Comparison of ENCODE assay signal across 8 cellular contexts in the genomic region with DNA sequence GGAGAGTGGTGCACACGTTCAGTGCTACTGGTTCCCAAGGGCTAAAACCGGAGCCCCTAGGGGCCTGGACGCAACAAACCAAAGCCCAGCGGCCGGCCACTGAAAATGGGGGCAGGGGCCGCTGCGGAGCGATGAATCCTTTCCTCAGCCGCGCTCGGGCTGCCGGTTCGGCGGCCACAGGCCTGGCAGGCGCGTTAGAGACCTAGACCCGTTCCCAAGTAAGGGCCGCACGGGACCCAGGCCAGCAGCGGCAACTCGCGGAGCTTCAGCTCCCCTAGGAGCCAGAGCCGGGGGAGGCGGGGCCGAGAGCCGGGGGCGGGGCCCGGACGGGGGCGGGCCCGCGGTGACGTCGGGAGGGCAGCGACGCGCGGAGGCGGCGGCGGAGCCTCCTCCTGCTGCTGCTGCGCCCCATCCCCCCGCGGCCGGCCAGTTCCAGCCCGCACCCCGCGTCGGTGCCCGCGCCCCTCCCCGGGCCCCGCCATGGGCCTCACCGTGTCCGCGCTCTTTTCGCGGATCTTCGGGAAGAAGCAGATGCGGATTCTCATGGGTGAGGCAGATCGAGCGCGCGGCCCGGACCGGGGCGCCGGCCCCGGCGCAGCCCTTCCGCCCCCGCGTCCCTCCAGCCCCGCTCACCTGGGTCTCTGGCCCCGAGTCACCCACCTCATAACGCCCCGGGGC. TPM values are rescaled to one million over a fixed set of nuclear protein-coding genes. Genes with fewer than 3 reads are reported as not detected.
DNase-seq lines count a peak whose midpoint lies in the region; ATAC-seq and TF ChIP-seq lines count a peak whose summit lies in the region.

ARF5 (plus strand) TSS at position 393 of the 678 bp plus-strand sequence; CDS start at position 481, 88 bp downstream.

- peak within 1 kb of the TSS; percentile 81 for H3K9ac ChIP-seq in HUES64 (ENCODE audit: low read depth, low read length)
- H3K9ac ChIP-seq in mucosa of rectum (ENCODE audit: low read depth in 1 of 2, low read length in 2 of 2): peak within 1 kb of the TSS; percentile 88 to 89

- H3K4me3 ChIP-seq in HUES64 (ENCODE audit: low read length): peak within 1 kb of the TSS; percentile 73
- H3K4me3 ChIP-seq in epithelial cell of proximal tubule (ENCODE audit: low read depth, low read length): peak within 1 kb of the TSS; percentile 90
- peak within 1 kb of the TSS; percentile 83 to 86 for H3K4me3 ChIP-seq in mucosa of rectum (ENCODE audit: low read length in 2 of 2)

- H3K4me1 ChIP-seq in HUES64 (ENCODE audit: insufficient read depth, low read length): peaks cover 10% of the 10 kb centered on the region; the same call in 1 of the 2 replicates
- peaks cover 27 to 35% of the 10 kb centered on the region in 2 donors for H3K4me1 ChIP-seq in mucosa of rectum (ENCODE audit: control insufficient read depth in 2 of 2, insufficient read depth in 2 of 2, low read length in 2 of 2)

- no peaks in the 10 kb centered on the region; the same call in 1 of the 2 replicates for H3K9me3 ChIP-seq in HUES64 (ENCODE audit: insufficient read depth, low read depth, low read length)
- no peaks in the 10 kb centered on the region for H3K9me3 ChIP-seq in mucosa of rectum (ENCODE audit: control insufficient read depth in 2 of 2, low read length in 2 of 2)

- peaks cover 34% of the 10 kb centered on the region for H3K36me3 ChIP-seq in HUES64 (ENCODE audit: insufficient read depth, low read length)
- peaks cover 21% of the 10 kb centered on the region in 2 donors for H3K36me3 ChIP-seq in mucosa of rectum (ENCODE audit: control insufficient read depth in 2 of 2, insufficient read depth in 2 of 2, low read length in 2 of 2)

- H3K27ac ChIP-seq in HUES64 (ENCODE audit: low read depth, low read length): peak within 1 kb of the TSS; percentile 77
- peak within 1 kb of the TSS; percentile 79 to 85 for H3K27ac ChIP-seq in mucosa of rectum (ENCODE audit: low read depth in 2 of 2, low read length in 2 of 2)

- H3K27me3 ChIP-seq in HUES64 (ENCODE audit: insufficient read depth, low read length) (peaks cover 25% of the 10 kb centered on the region), mucosa of rectum (ENCODE audit: control insufficient read depth in 2 of 2, insufficient read depth in 2 of 2, low read length in 2 of 2) (no peaks in the 10 kb centered on the region)

- ATAC-seq in GM21423 (IDR thresholded peaks at IDR 0.05; ENCODE audit: unreplicated experiment): peak; percentile 77

- DNase-seq in D341Med (ENCODE audit: low spot score) (peak; percentile 99), OCI-M1 (lab: John Stamatoyannopoulos, UW) (peak; percentile 81), activated T-cell treated with anti-CD3 and anti-CD28 coated beads for 48 hours (ENCODE audit: low read depth) (peak; percentile 91), epithelial cell of proximal tubule (ENCODE audit: low read depth) (no peak)
- DNase-seq in stimulated activated CD8-positive, alpha-beta memory T cell treated with anti-CD3 and anti-CD28 coated beads, Interleukin-4, amount 100 ng/mL, for 48 hours: peak; percentile 92

- 1% methylated on average over 77 of the region's 77 CpGs for WGBS in HUES64

- no peak for TF ChIP-seq CTCF in epithelial cell of proximal tubule (conservative IDR thresholded peaks at IDR 0.05; ENCODE audit: low read depth, low read length)

RNA-seq across cellular contexts. Expression of gene ARF5, which starts in this region (rescaled TPM):
- 150 TPM for polyA plus RNA-seq in HUES64 (2013, experiment 1 of 2)
- polyA plus RNA-seq in HUES64 (2013, experiment 2 of 2): 156 TPM
- 252 and 276 TPM in 2 replicates for total RNA-seq in epithelial cell of proximal tubule
